In genomic region chr7:572668-573495, GRCh38 we compare ENCODE assay signal across 15 cellular contexts.
"Had no signal": no experiment of that assay in that cellular context is flagged by ENCODE, and none has a peak within 500 bp of the region (broad histone marks: within the 10 kb centered on the region; RNA-seq: fewer than 3 reads in every experiment).

No MANE protein-coding gene starts in this region.

- H3K9ac ChIP-seq: SK-N-SH had no signal

- H3K9me3 Mint-ChIP-seq: activated B cell treated with CpG ODN at 0.5 μM for 24 hours; activated CD4-positive, alpha-beta T cell treated with anti-CD3 and anti-CD28 coated beads, Interleukin-2, amount 10 ng/mL, durations not matched to agents 24 days and 14 days; activated naive CD4-positive, alpha-beta T cell treated with anti-CD3 and anti-CD28 coated beads for 36 hours; activated T-helper 17 cell treated with anti-CD3 and anti-CD28 coated beads, Interleukin-2, amount 50 U/mL, for 72 hours had no signal

- H3K4me1 ChIP-seq: colonic mucosa had no signal

- DNase-seq: activated B cell treated with CpG ODN at 0.5 μM for 24 hours; activated CD4-positive, alpha-beta T cell treated with anti-CD3 and anti-CD28 coated beads, Interleukin-2, amount 10 ng/mL, durations not matched to agents 24 days and 14 days; activated CD8-positive, alpha-beta memory T cell treated with anti-CD3 and anti-CD28 coated beads for 24 hours; activated naive CD4-positive, alpha-beta T cell treated with anti-CD3 and anti-CD28 coated beads for 36 hours; colonic mucosa; left ventricle myocardium superior; mesendoderm; SK-N-SH; spleen; stimulated activated CD4-positive, alpha-beta T cell treated with anti-CD3 and anti-CD28 coated beads, Interleukin-1b, Interleukin-23, amount 100 ng/mL, for 48 hours; stimulated activated naive CD4-positive, alpha-beta T cell treated with Interleukin-2 at 50 U/mL for 16 hours; T-helper 1 cell; trophoblast cell had no signal

- H3K27ac ChIP-seq: colonic mucosa, right atrium auricular region, spleen had no signal

- H3K4me3 ChIP-seq: colonic mucosa, right atrium auricular region, spleen had no signal

- H3K27me3 Mint-ChIP-seq: activated B cell treated with CpG ODN at 0.5 μM for 24 hours; activated CD4-positive, alpha-beta T cell treated with anti-CD3 and anti-CD28 coated beads, Interleukin-2, amount 10 ng/mL, durations not matched to agents 24 days and 14 days; activated T-helper 17 cell treated with anti-CD3 and anti-CD28 coated beads, Interleukin-2, amount 50 U/mL, for 72 hours had no signal

- H3K4me3 Mint-ChIP-seq: activated B cell treated with CpG ODN at 0.5 μM for 24 hours; activated CD4-positive, alpha-beta T cell treated with anti-CD3 and anti-CD28 coated beads, Interleukin-2, amount 10 ng/mL, durations not matched to agents 24 days and 14 days; activated naive CD4-positive, alpha-beta T cell treated with anti-CD3 and anti-CD28 coated beads for 36 hours; activated T-helper 17 cell treated with anti-CD3 and anti-CD28 coated beads, Interleukin-2, amount 50 U/mL, for 72 hours had no signal

- H3K9me3 ChIP-seq: colonic mucosa, right atrium auricular region, SK-N-SH, spleen had no signal

- ATAC-seq: activated T-helper 17 cell treated with anti-CD3 and anti-CD28 coated beads, Interleukin-2, amount 50 U/mL, for 72 hours; left ventricle myocardium superior had no signal

- H3K4me1 Mint-ChIP-seq: activated B cell treated with CpG ODN at 0.5 μM for 24 hours; activated CD4-positive, alpha-beta T cell treated with anti-CD3 and anti-CD28 coated beads, Interleukin-2, amount 10 ng/mL, durations not matched to agents 24 days and 14 days had no signal

- H3K36me3 ChIP-seq: colonic mucosa, right atrium auricular region had no signal

- H3K27me3 ChIP-seq: colonic mucosa, right atrium auricular region, spleen had no signal

- H3K27ac Mint-ChIP-seq: activated B cell treated with CpG ODN at 0.5 μM for 24 hours; activated CD4-positive, alpha-beta T cell treated with anti-CD3 and anti-CD28 coated beads, Interleukin-2, amount 10 ng/mL, durations not matched to agents 24 days and 14 days; activated naive CD4-positive, alpha-beta T cell treated with anti-CD3 and anti-CD28 coated beads for 36 hours; activated T-helper 17 cell treated with anti-CD3 and anti-CD28 coated beads, Interleukin-2, amount 50 U/mL, for 72 hours had no signal
